18 cellular contexts compared by ENCODE assay signal in genomic region chr5:153031326-153031725, GRCh38.
DNase-seq lines count a peak whose midpoint lies in the region; TF ChIP-seq lines count a peak whose summit lies in the region.
"Had no signal": no experiment of that assay in that cellular context is flagged by ENCODE, and none has a peak within 500 bp of the region (broad histone marks: within the 10 kb centered on the region; RNA-seq: fewer than 3 reads in every experiment).

No MANE protein-coding gene starts in this region.

- no peaks in the 10 kb centered on the region for H3F3A ChIP-seq in neural progenitor cell (ENCODE audit: low read depth)

- peak; percentile 5 to 32 for DNase-seq in NCI-H526 (lab: John Stamatoyannopoulos, UW)
- no peak for DNase-seq in NCI-H526 treated with DMSO at 0.1 percent for 48 hours (lab: John Stamatoyannopoulos, UW)
- DNase-seq in NCI-H1048 (lab: John Stamatoyannopoulos, UW): peak; percentile 69
- DNase-seq in neural progenitor cell (ENCODE audit: low spot score): no peak
- DNase-seq in NCI-H1436 (lab: John Stamatoyannopoulos, UW): no peak
- no peak for DNase-seq in NCI-H187 (lab: John Stamatoyannopoulos, UW)
- DNase-seq: ACHN; AML-193; BE2C; CD4-positive, alpha-beta T cell; CD8-positive, alpha-beta memory T cell; DMS53; DMS79 treated with DMSO at 0.1 percent for 48 hours; H7; HCEC 1CT had no signal

- H3K4me3 ChIP-seq in neural progenitor cell: no peak overlapping the region
- H3K4me3 ChIP-seq: BLaER1 treated with 17β-estradiol and CSF1 and Interleukin-3, amounts not matched to agents 10 nM and 100 nM had no signal

- H3K4me1 ChIP-seq in neural progenitor cell: no peaks in the 10 kb centered on the region
- H3K4me1 ChIP-seq: BE2C; BLaER1 treated with 17β-estradiol and CSF1 and Interleukin-3, amounts not matched to agents 10 nM and 100 nM had no signal

- H4K20me1 ChIP-seq in neural progenitor cell (ENCODE audit: low read depth): no peaks in the 10 kb centered on the region
- H4K20me1 ChIP-seq: BLaER1 treated with 17β-estradiol and CSF1 and Interleukin-3, amounts not matched to agents 10 nM and 100 nM had no signal

- peaks cover 4% of the 10 kb centered on the region for H3K27me3 Mint-ChIP-seq in neural progenitor cell (ENCODE audit: insufficient read depth, low read depth)
- H3K27me3 Mint-ChIP-seq: CD4-positive, alpha-beta T cell; CD8-positive, alpha-beta memory T cell had no signal

- no peaks in the 10 kb centered on the region for H3K27me3 ChIP-seq in neural progenitor cell
- H3K27me3 ChIP-seq: BE2C; BLaER1 treated with 17β-estradiol and CSF1 and Interleukin-3, amounts not matched to agents 10 nM and 100 nM had no signal

- H3K27ac ChIP-seq in neural progenitor cell: peak overlapping the region; percentile 51
- H3K27ac ChIP-seq: 22Rv1; BLaER1 treated with 17β-estradiol and CSF1 and Interleukin-3, amounts not matched to agents 10 nM and 100 nM had no signal

- no peaks in the 10 kb centered on the region for H3K79me2 ChIP-seq in neural progenitor cell (ENCODE audit: low read depth)

- H3K9ac ChIP-seq in neural progenitor cell: no peak overlapping the region
- H3K9ac ChIP-seq: BLaER1 treated with 17β-estradiol and CSF1 and Interleukin-3, amounts not matched to agents 10 nM and 100 nM had no signal

- peaks cover 2% of the 10 kb centered on the region for H3K9me3 Mint-ChIP-seq in neural progenitor cell

- no peaks in the 10 kb centered on the region for H3K36me3 ChIP-seq in neural progenitor cell
- H3K36me3 ChIP-seq: BE2C; BLaER1 treated with 17β-estradiol and CSF1 and Interleukin-3, amounts not matched to agents 10 nM and 100 nM had no signal

- H3K4me2 ChIP-seq in neural progenitor cell: no peak overlapping the region
- H3K4me2 ChIP-seq: BLaER1 treated with 17β-estradiol and CSF1 and Interleukin-3, amounts not matched to agents 10 nM and 100 nM had no signal

- H3K4me1 Mint-ChIP-seq in neural progenitor cell: peaks cover 16% of the 10 kb centered on the region
- H3K4me1 Mint-ChIP-seq: CD14-positive monocyte; CD8-positive, alpha-beta memory T cell had no signal

- H2AFZ ChIP-seq in neural progenitor cell (replicated peaks): no peak overlapping the region

- no peak overlapping the region for H3K27ac Mint-ChIP-seq in neural progenitor cell
- H3K27ac Mint-ChIP-seq: CD14-positive monocyte; CD4-positive, alpha-beta T cell; CD8-positive, alpha-beta memory T cell had no signal

- TF ChIP-seq CTCF in neural progenitor cell (IDR thresholded peaks at IDR 0.05): no peak

- peaks cover 2% of the 10 kb centered on the region for H3K9me3 ChIP-seq in neural progenitor cell (ENCODE audit: low read depth)
- H3K9me3 ChIP-seq: BE2C had no signal

- no peak overlapping the region for H3K4me3 Mint-ChIP-seq in neural progenitor cell
- H3K4me3 Mint-ChIP-seq: CD14-positive monocyte; CD4-positive, alpha-beta T cell had no signal

- no peaks in the 10 kb centered on the region for H3K36me3 Mint-ChIP-seq in neural progenitor cell
- H3K36me3 Mint-ChIP-seq: CD14-positive monocyte; CD8-positive, alpha-beta memory T cell had no signal

Comparison
In these comparisons a context has a peak if more than half of its experiments do, and no peak if none do; other contexts are left out.
1. DNase-seq: peak in NCI-H526 (2 of 2) and NCI-H1048 (single experiment); none in NCI-H526 treated with DMSO at 0.1 percent for 48 hours (single experiment), neural progenitor cell (single experiment), NCI-H1436 (single experiment) and NCI-H187 (0 of 2).